Comparison of ENCODE assay signal across 21 cellular contexts in the genomic region with DNA sequence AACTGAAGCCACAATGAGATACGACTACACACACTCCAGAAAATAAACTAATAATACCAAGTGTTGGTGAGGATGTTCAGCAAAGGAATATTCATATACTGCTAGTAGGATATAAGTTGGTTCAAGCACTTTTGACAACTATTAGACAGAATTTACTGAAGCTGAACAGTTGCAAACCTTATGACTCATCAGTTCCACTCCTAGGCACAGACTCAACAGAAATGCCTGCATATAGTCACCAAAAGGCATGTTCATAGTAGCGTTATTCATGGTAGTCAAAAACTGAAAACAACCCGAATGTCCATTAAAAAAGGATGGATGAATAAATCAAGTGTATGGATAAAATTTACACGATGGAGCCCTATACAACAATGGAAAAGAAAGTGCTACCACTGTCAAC.
DNase-seq lines count a peak whose midpoint lies in the region; ATAC-seq and TF ChIP-seq lines count a peak whose summit lies in the region.
"Had no signal": no experiment of that assay in that cellular context is flagged by ENCODE, and none has a peak within 500 bp of the region (broad histone marks: within the 10 kb centered on the region; RNA-seq: fewer than 3 reads in every experiment).

No MANE protein-coding gene starts in this region.

- no peak for TF ChIP-seq CTCF in GM12865 (IDR thresholded peaks at IDR 0.05; ENCODE audit: insufficient read depth, low read depth, low read length, missing control alignments)
- TF ChIP-seq CTCF in activated B cell treated with CpG ODN at 0.5 μM for 24 hours (IDR thresholded peaks at IDR 0.05), result no peak

- ATAC-seq in activated B cell treated with CpG ODN at 0.5 μM for 24 hours (ENCODE audit: low read depth), result peak; percentile 69
- no peak for ATAC-seq in GM18498 (IDR thresholded peaks at IDR 0.05; ENCODE audit: unreplicated experiment)
- ATAC-seq: activated naive CD4-positive, alpha-beta T cell treated with anti-CD3 and anti-CD28 coated beads, Interleukin-2, amount 50 U/mL, for 72 hours; sciatic nerve; T-cell had no signal

- no peak overlapping the region for H3K4me3 Mint-ChIP-seq in activated B cell treated with CpG ODN at 0.5 μM for 24 hours
- H3K4me3 Mint-ChIP-seq: CD4-positive, alpha-beta T cell; dendritic cell treated with granulocyte-macrophage colony-stimulating factor and Interleukin-4, amounts not matched to agents 40 ng/mL and 50 ng/mL, for 4 days; neural progenitor cell; T-cell had no signal

- no peak overlapping the region for H3K4me3 ChIP-seq in GM12865 (ENCODE audit: low read depth, low read length)
- H3K4me3 ChIP-seq: neural progenitor cell, SJSA1 had no signal

- H3K4me1 Mint-ChIP-seq in activated B cell treated with CpG ODN at 0.5 μM for 24 hours, result peaks cover 4% of the 10 kb centered on the region
- H3K4me1 Mint-ChIP-seq: T-cell had no signal

- CTCF ChIA-PET in activated B cell treated with CpG ODN at 0.5 μM for 24 hours (lab: Charles Lee), result no interaction called here

- no peaks in the 10 kb centered on the region for H3K27me3 Mint-ChIP-seq in activated B cell treated with CpG ODN at 0.5 μM for 24 hours
- H3K27me3 Mint-ChIP-seq: CD4-positive, alpha-beta T cell; dendritic cell treated with granulocyte-macrophage colony-stimulating factor and Interleukin-4, amounts not matched to agents 40 ng/mL and 50 ng/mL, for 4 days had no signal

- POLR2A ChIA-PET in activated B cell treated with CpG ODN at 0.5 μM for 24 hours (lab: Charles Lee), result interaction anchor here (1.0 kb wide), 1 partner anchor 532 kb away, joined by 3 read pairs; no protein-coding TSS in a partner anchor

- H3K9me3 Mint-ChIP-seq in activated B cell treated with CpG ODN at 0.5 μM for 24 hours, result peaks cover 5% of the 10 kb centered on the region

- H3K36me3 Mint-ChIP-seq in activated B cell treated with CpG ODN at 0.5 μM for 24 hours (ENCODE audit: low read depth), result no peaks in the 10 kb centered on the region
- H3K36me3 Mint-ChIP-seq: activated naive CD4-positive, alpha-beta T cell treated with anti-CD3 and anti-CD28 coated beads, Interleukin-2, amount 50 U/mL, for 72 hours; neural progenitor cell; T-cell had no signal

- intact Hi-C loops in activated B cell treated with CpG ODN at 0.5 μM for 24 hours (cut with micrococcal nuclease) (no loop called here), posterior cingulate gyrus (cut with DNase I) (no loop called here)

- no peak overlapping the region for H3K27ac Mint-ChIP-seq in activated B cell treated with CpG ODN at 0.5 μM for 24 hours
- H3K27ac Mint-ChIP-seq: activated naive CD4-positive, alpha-beta T cell treated with anti-CD3 and anti-CD28 coated beads, Interleukin-2, amount 50 U/mL, for 72 hours; CD4-positive, alpha-beta T cell; dendritic cell treated with granulocyte-macrophage colony-stimulating factor and Interleukin-4, amounts not matched to agents 40 ng/mL and 50 ng/mL, for 4 days; neural progenitor cell; T-cell had no signal

- DNase-seq in GM12865 (ENCODE audit: low read depth), result peak; percentile 21
- DNase-seq in HCEC 1CT, result peak; percentile 35
- no peak for DNase-seq in activated B cell treated with CpG ODN at 0.5 μM for 24 hours
- DNase-seq in kidney tubule cell (ENCODE audit: low spot score), result peak; percentile 66
- DNase-seq in NCI-H2171 (lab: John Stamatoyannopoulos, UW), result no peak
- no peak for DNase-seq in posterior cingulate gyrus
- DNase-seq: anterior cingulate cortex; caudate nucleus; CD4-positive, alpha-beta T cell; glutamatergic neuron; H7; NCI-H1436; NCI-H2107; NCI-H446 treated with DMSO at 0.1 percent for 48 hours; T-cell had no signal

Comparison
In these comparisons a context has a peak if more than half of its experiments do, and no peak if none do; other contexts are left out.
1. DNase-seq: peak in GM12865 (single experiment), HCEC 1CT (single experiment) and kidney tubule cell (single experiment); none in activated B cell treated with CpG ODN at 0.5 μM for 24 hours (single experiment), NCI-H2171 (single experiment) and posterior cingulate gyrus (0 of 10).